In genomic region chr2:184004945-184005672, GRCh38 we compare ENCODE assay signal across 11 cellular contexts.
A peak's percentile ranks its signal among the peaks of the same experiment; 100 is the strongest.
DNase-seq lines count a peak whose midpoint lies in the region; ATAC-seq, FAIRE-seq and TF ChIP-seq lines count a peak whose summit lies in the region.
"Had no signal": no experiment of that assay in that cellular context is flagged by ENCODE, and none has a peak within 500 bp of the region (broad histone marks: within the 10 kb centered on the region; RNA-seq: fewer than 3 reads in every experiment).

No MANE protein-coding gene starts in this region.

- no peaks in the 10 kb centered on the region for H3K27me3 Mint-ChIP-seq in T-cell
- H3K27me3 Mint-ChIP-seq: progenitor cell of endocrine pancreas had no signal

- no peaks in the 10 kb centered on the region for H3K79me2 ChIP-seq in GM12878 (ENCODE audit: control insufficient read depth, insufficient read depth, low read length)

- DNase-seq in GM12878 (ENCODE audit: low read depth, low spot score) (no peak), ovary (no peak), T-cell (no peak), iPS-NIHi7 (ENCODE audit: extremely low spot score) (no peak)
- DNase-seq in activated CD4-positive, alpha-beta T cell treated with anti-CD3 and anti-CD28 coated beads, Interleukin-2, amount 50 U/mL, for 4 hours, result no peak
- DNase-seq: NCI-H1048 had no signal

- no peak for TF ChIP-seq RAD21 in GM12878 (IDR thresholded peaks at IDR 0.05; ENCODE audit: insufficient read depth, low read depth, low read length)

- RAD21 ChIA-PET in GM12878 (lab: Charles Lee; ENCODE audit: unreplicated experiment), result no interaction called here

- in situ Hi-C loops in GM12878 (cut with MboI), result no loop called here

- WGBS in GM12878 (ENCODE audit: insufficient coverage, insufficient replicate concordance, low lambda C conversion rate, missing lambda C conversion rate), result 26% methylated on average over 2 of the region's 2 CpGs
- WGBS in ovary, 3 donors, result 89 to 97% (median 96%) methylated on average over 2 of the region's 2 CpGs

- H3K9me3 Mint-ChIP-seq in T-cell, result peaks cover 0 to 4% (median 0%) of the 10 kb centered on the region in 3 donors

- no peak overlapping the region for H3K9ac ChIP-seq in GM12878 (ENCODE audit: control insufficient read depth, insufficient read depth, low read length)

- peak overlapping the region; percentile 18; the same call in 1 of the 2 replicates for H2AFZ ChIP-seq in GM12878 (ENCODE audit: control insufficient read depth, low read depth, low read length)

- H3K27me3 ChIP-seq in GM12878 (replicated peaks in 1 of 2; ENCODE audit: control insufficient read depth in 2 of 2, insufficient read depth in 2 of 2, low read length in 1 of 2) (no peaks in the 10 kb centered on the region), ovary (no peaks in the 10 kb centered on the region)

- H3K27ac Mint-ChIP-seq in T-cell, result no peak overlapping the region
- H3K27ac Mint-ChIP-seq: progenitor cell of endocrine pancreas had no signal

- H4K20me1 ChIP-seq in GM12878 (ENCODE audit: control insufficient read depth, insufficient read depth), result no peaks in the 10 kb centered on the region

- H3K36me3 ChIP-seq in GM12878 (ENCODE audit: control insufficient read depth in 2 of 2, insufficient read depth in 2 of 2, low read length in 1 of 2) (no peaks in the 10 kb centered on the region), ovary (no peaks in the 10 kb centered on the region)

- TF ChIP-seq EP300 in GM12878 (IDR thresholded peaks at IDR 0.05; ENCODE audit: borderline replicate concordance in 1 of 2, control insufficient read depth in 1 of 2, low read depth in 2 of 2, low read length in 2 of 2), result no peak
- no peak for TF ChIP-seq EP300 in ovary (IDR thresholded peaks at IDR 0.05)

- TF ChIP-seq CTCF in GM12878 (IDR thresholded peaks at IDR 0.05 in 2 of 3, conservative IDR thresholded peaks at IDR 0.05 in 1 of 3; ENCODE audit: control insufficient read depth in 2 of 3, extremely low read depth in 1 of 3, insufficient read depth in 1 of 3, low read depth in 3 of 3, low read length in 3 of 3) (no peak), ovary (IDR thresholded peaks at IDR 0.05) (no peak)

- H3K4me3 Mint-ChIP-seq in T-cell, result no peak overlapping the region

- CTCF ChIA-PET in GM12878 (lab: Yijun Ruan, JAX) (no interaction called here), T-cell (lab: Charles Lee) (no interaction called here)

- no peaks in the 10 kb centered on the region for H3K4me1 Mint-ChIP-seq in T-cell

- no peak for TF ChIP-seq POLR2A in GM12878 (IDR thresholded peaks at IDR 0.05; ENCODE audit: low read depth, low read length)
- no peak for TF ChIP-seq POLR2A in ovary (IDR thresholded peaks at IDR 0.05)

- H3K4me2 ChIP-seq in GM12878 (ENCODE audit: control insufficient read depth, insufficient read depth), result peak overlapping the region; percentile 51

- BruUV-seq in GM12878 (replicated peaks; lab: Mats Ljungman, UMichigan), result no TSS peak

- H3K9me3 ChIP-seq in GM12878 (replicated peaks; ENCODE audit: control insufficient read depth, insufficient read depth, low read length) (no peaks in the 10 kb centered on the region; the same call in 2 of the 3 replicates), ovary (no peaks in the 10 kb centered on the region)

- H3K27ac ChIP-seq in GM12878 (ENCODE audit: control insufficient read depth, insufficient read depth), result peak overlapping the region; percentile 65
- no peak overlapping the region for H3K27ac ChIP-seq in ovary

- ATAC-seq in GM18519 (IDR thresholded peaks at IDR 0.05; ENCODE audit: low FRiP score, unreplicated experiment) (peak; percentile 40), GM21528 (IDR thresholded peaks at IDR 0.05; ENCODE audit: low FRiP score, unreplicated experiment) (peak; percentile 50), HG03175 (IDR thresholded peaks at IDR 0.05; ENCODE audit: unreplicated experiment) (peak; percentile 32), GM12878 (peak; percentile 27; the same call in 2 of the 3 replicates), T-cell (replicated peaks in 1 of 4) (no peak)

- POLR2A ChIA-PET in GM12878 (lab: Charles Lee) (no interaction called here), T-cell (lab: Charles Lee) (no interaction called here)

- intact Hi-C loops in GM12878 (cut with micrococcal nuclease; ENCODE audit: unreplicated experiment) (loop anchor here (10.0 kb wide), 1 partner anchor 710 kb away; no protein-coding TSS in a partner anchor), ovary (cut with DNase I) (no loop called here)

- peak overlapping the region; percentile 19; the same call in 1 of the 2 replicates for H3K4me3 ChIP-seq in GM12878
- H3K4me3 ChIP-seq in ovary, result no peak overlapping the region

- H3K36me3 Mint-ChIP-seq in T-cell, result no peaks in the 10 kb centered on the region

- peak; percentile 27 for FAIRE-seq in GM12878 (lab: Jason Lieb, UNC)
- FAIRE-seq: H54 had no signal

- SMC1A ChIA-PET in GM12878 (lab: Charles Lee; ENCODE audit: uncharacterized antibody, unreplicated experiment), result interaction anchor here (0.9 to 1.6 kb wide), 2 partner anchors 19 to 61 kb away, joined by 3 read pairs; no protein-coding TSS in a partner anchor

- H3K4me1 ChIP-seq in GM12878 (ENCODE audit: control insufficient read depth, insufficient read depth, low read length) (peaks cover 18% of the 10 kb centered on the region), ovary (ENCODE audit: insufficient read depth) (no peaks in the 10 kb centered on the region)

TF ChIP-seq in GM12878, 131 proteins besides CTCF, POLR2A, EP300 and RAD21:
- no peak for TF ChIP-seq RAD51 (IDR thresholded peaks at IDR 0.05)
- no peak for TF ChIP-seq JUNB (IDR thresholded peaks at IDR 0.05)
- TF ChIP-seq EZH2 (IDR thresholded peaks at IDR 0.05; ENCODE audit: borderline replicate concordance, control insufficient read depth, low read depth, low read length), result 0 out of 2 replicates have a peak, but pooled peaks have one; percentile 51
- TF ChIP-seq IRF3 (IDR thresholded peaks at IDR 0.05), result no peak
- TF ChIP-seq SPI1 (IDR thresholded peaks at IDR 0.05; ENCODE audit: borderline replicate concordance, insufficient read depth, low read depth, low read length), result peak; percentile 55; the same call in 1 of the 2 replicates
- TF ChIP-seq CBFB (IDR thresholded peaks at IDR 0.05; ENCODE audit: low read depth), result no peak
- TF ChIP-seq LARP7 (IDR thresholded peaks at IDR 0.05), result no peak
- peak; percentile 13; the same call in 1 of the 2 replicates for TF ChIP-seq ATF2 (IDR thresholded peaks at IDR 0.05; ENCODE audit: low read length)
TF ChIP-seq in GM12878: peak in this region for 3.

Comparison
In these comparisons a context has a peak if more than half of its experiments do, and no peak if none do; other contexts are left out.
1. ATAC-seq: peak in GM18519 (single experiment), GM21528 (single experiment), HG03175 (single experiment) and GM12878 (single experiment); none in T-cell (0 of 4).